21 cellular contexts compared by ENCODE assay signal in the genomic region with DNA sequence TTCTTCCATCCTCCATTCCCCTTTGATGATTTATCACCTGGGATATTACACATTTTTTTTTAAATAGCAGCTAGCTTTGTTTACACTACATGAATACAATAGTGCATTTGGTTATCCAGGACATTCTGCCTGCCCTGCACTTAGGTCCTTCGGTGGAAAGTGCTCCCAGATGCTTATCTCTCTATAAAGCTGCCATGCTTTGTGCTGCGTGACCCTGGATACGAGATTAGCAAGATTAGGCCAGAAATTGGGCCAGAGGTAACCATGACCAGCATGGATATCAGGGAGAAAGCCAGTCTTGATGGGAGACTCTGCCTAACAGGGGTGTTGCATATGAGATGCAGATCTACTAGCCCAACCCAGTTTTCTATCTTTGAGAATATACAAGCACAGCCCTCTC. TPM values are rescaled to one million over a fixed set of nuclear protein-coding genes. Genes with fewer than 3 reads are reported as not detected.
"Had no signal": no experiment of that assay in that cellular context is flagged by ENCODE, and none has a peak within 500 bp of the region (broad histone marks: within the 10 kb centered on the region; RNA-seq: fewer than 3 reads in every experiment).

No MANE protein-coding gene starts in this region.

- H3K27me3 ChIP-seq: esophagus muscularis mucosa, right atrium auricular region had no signal

- FAIRE-seq: small intestine, urothelium cell line had no signal

- DNase-seq: effector memory CD8-positive, alpha-beta T cell; gastrocnemius medialis; heart right ventricle; hypothalamus; islet precursor cell; mammary epithelial cell; mucosa of descending colon; posterior cingulate gyrus; small intestine; stimulated activated CD4-positive, alpha-beta T cell treated with anti-CD3 and anti-CD28 coated beads, Interleukin-12 subunit alpha, Interleukin-12 subunit beta, amount 100 ng/mL, for 4 hours; stimulated activated naive CD4-positive, alpha-beta T cell treated with Interleukin-2 at 50 U/mL for 16 hours had no signal

- H3K36me3 ChIP-seq: esophagus muscularis mucosa, gastrocnemius medialis, heart right ventricle, neutrophil, right atrium auricular region had no signal

- H3K4me1 ChIP-seq: esophagus muscularis mucosa, gastrocnemius medialis, heart right ventricle, right atrium auricular region had no signal

- H3K9me3 ChIP-seq: mucosa of descending colon, neutrophil had no signal

- ATAC-seq: effector memory CD8-positive, alpha-beta T cell; gastrocnemius medialis; heart right ventricle; left lobe of liver; mucosa of descending colon; naive thymus-derived CD8-positive, alpha-beta T cell had no signal

- H3K27ac ChIP-seq: epithelial cell of prostate, esophagus muscularis mucosa, gastrocnemius medialis, heart right ventricle, neutrophil, right atrium auricular region had no signal

- H3K4me3 ChIP-seq: esophagus muscularis mucosa, gastrocnemius medialis, heart right ventricle, mucosa of descending colon, right atrium auricular region had no signal

RNA-seq across cellular contexts. Expression of a gene that starts 12.1 kb away (rescaled TPM):
- total RNA-seq: esophagus muscularis mucosa; fibroblast of villous mesenchyme; heart right ventricle; left lobe of liver; mucosa of descending colon; naive thymus-derived CD8-positive, alpha-beta T cell; osteoblast; right atrium auricular region had no signal
- polyA plus RNA-seq: heart right ventricle; naive thymus-derived CD8-positive, alpha-beta T cell; neural cell; small intestine had no signal

RNA-seq across cellular contexts. Expression of a gene that starts 34.0 kb away (rescaled TPM):
- total RNA-seq: esophagus muscularis mucosa; fibroblast of villous mesenchyme; gastrocnemius medialis; heart right ventricle; left lobe of liver; mammary epithelial cell; mucosa of descending colon; naive thymus-derived CD8-positive, alpha-beta T cell; osteoblast; right atrium auricular region had no signal
- polyA plus RNA-seq: heart right ventricle; mammary epithelial cell; naive thymus-derived CD8-positive, alpha-beta T cell; neural cell; small intestine had no signal

RNA-seq across cellular contexts. Expression of a gene that starts 42.0 kb away (rescaled TPM):
- total RNA-seq: fibroblast of villous mesenchyme; gastrocnemius medialis; heart right ventricle; mucosa of descending colon; naive thymus-derived CD8-positive, alpha-beta T cell; osteoblast; right atrium auricular region had no signal
- polyA plus RNA-seq: heart right ventricle; naive thymus-derived CD8-positive, alpha-beta T cell; neural cell; small intestine had no signal

RNA-seq across cellular contexts. Expression of a gene that starts 52.1 kb away (rescaled TPM):
- total RNA-seq: esophagus muscularis mucosa; fibroblast of villous mesenchyme; gastrocnemius medialis; heart right ventricle; left lobe of liver; mucosa of descending colon; naive thymus-derived CD8-positive, alpha-beta T cell; osteoblast had no signal
- polyA plus RNA-seq: heart right ventricle; naive thymus-derived CD8-positive, alpha-beta T cell; neural cell; small intestine had no signal

RNA-seq across cellular contexts. Expression of a gene that starts 58.9 kb away (rescaled TPM):
- total RNA-seq: left lobe of liver; naive thymus-derived CD8-positive, alpha-beta T cell; right atrium auricular region had no signal
- polyA plus RNA-seq: naive thymus-derived CD8-positive, alpha-beta T cell; neural cell had no signal
